8 cellular contexts compared by ENCODE assay signal in genomic region chr10:7412482-7413251, GRCh38.
DNase-seq lines count a peak whose midpoint lies in the region; ATAC-seq, FAIRE-seq and TF ChIP-seq lines count a peak whose summit lies in the region.

No MANE protein-coding gene starts in this region.

- FAIRE-seq in GM19239 (lab: Jason Lieb, UNC) (peak; percentile 47), H54 (lab: Jason Lieb, UNC) (no peak)

- ATAC-seq in HG03432 (IDR thresholded peaks at IDR 0.05; ENCODE audit: unreplicated experiment) (no peak), GM18867 (IDR thresholded peaks at IDR 0.05; ENCODE audit: unreplicated experiment) (no peak)

- no peaks in the 10 kb centered on the region for H3K4me1 ChIP-seq in iPS-15b (ENCODE audit: control insufficient read depth, insufficient read depth, low read length)

- peak overlapping the region in 5 of 21 experiments; percentile 37 to 88 (median 77) for H3K27ac ChIP-seq in skin epidermis

- peak overlapping the region; percentile 12 for H3K9ac ChIP-seq in iPS-15b (ENCODE audit: low read depth, low read length)

- no peaks in the 10 kb centered on the region for H3K9me3 ChIP-seq in iPS-15b (ENCODE audit: control insufficient read depth, insufficient read depth, low read length)

- H3K27me3 ChIP-seq in iPS-15b (ENCODE audit: control insufficient read depth, insufficient read depth, low read length) = peaks cover 64% of the 10 kb centered on the region

- H3K4me3 ChIP-seq in iPS-15b (ENCODE audit: low read depth, low read length) = peak overlapping the region; percentile 82
- H3K4me3 ChIP-seq in skin epidermis = peak overlapping the region in 6 of 7 experiments; percentile 0 to 73 (median 63)

- H3K36me3 ChIP-seq in iPS-15b (ENCODE audit: control insufficient read depth, insufficient read depth, low read length) = no peaks in the 10 kb centered on the region

- DNase-seq in GM19239 (ENCODE audit: insufficient read length, low spot score) (no peak), H54 (ENCODE audit: insufficient read length, low spot score) (no peak), NCI-H345 (lab: John Stamatoyannopoulos, UW) (no peak)
- peak; percentile 32 for DNase-seq in activated naive CD4-positive, alpha-beta T cell treated with Interleukin-2 at 50 U/mL for 16 hours

- no peak for TF ChIP-seq POLR2A in H54 (IDR thresholded peaks at IDR 0.05; ENCODE audit: low read depth, low read length)
